Comparison of ENCODE assay signal across 12 cellular contexts in genomic region chr15:37095197-37095992, GRCh38. TPM values are rescaled to one million over a fixed set of nuclear protein-coding genes. Genes with fewer than 3 reads are reported as not detected.
DNase-seq lines count a peak whose midpoint lies in the region; ATAC-seq and TF ChIP-seq lines count a peak whose summit lies in the region.
"Had no signal": no experiment of that assay in that cellular context is flagged by ENCODE, and none has a peak within 500 bp of the region (broad histone marks: within the 10 kb centered on the region; RNA-seq: fewer than 3 reads in every experiment).

No MANE protein-coding gene starts in this region.

- peak overlapping the region; percentile 90 to 98 for H3K27ac ChIP-seq in coronary artery

- no peaks in the 10 kb centered on the region for H3K9me3 ChIP-seq in skeletal muscle satellite cell (replicated peaks; ENCODE audit: low read length)

- DNase-seq in HCEC 1CT = peak; percentile 43
- DNase-seq in coronary artery (ENCODE audit: low spot score) = no peak
- DNase-seq in islet precursor cell = peak; percentile 75
- no peak for DNase-seq in stimulated activated CD4-positive, alpha-beta T cell treated with anti-CD3 and anti-CD28 coated beads, Interleukin-2, amount 100 ng/mL, for 24 hours
- DNase-seq in NCI-H2227 (lab: John Stamatoyannopoulos, UW; ENCODE audit: unreplicated experiment) = no peak
- no peak for DNase-seq in NK-92 (lab: John Stamatoyannopoulos, UW; ENCODE audit: unreplicated experiment)
- DNase-seq: activated naive CD4-positive, alpha-beta T cell; DMS 273 treated with DMSO at 0.1 percent for 48 hours; NCI-H345; stimulated activated CD4-positive, alpha-beta T cell treated with anti-CD3 and anti-CD28 coated beads, Interleukin-4, amount 100 ng/mL, for 1 hour had no signal

- H3K4me3 ChIP-seq in coronary artery (peak overlapping the region; percentile 93), skeletal muscle satellite cell (ENCODE audit: low read length) (no peak overlapping the region)

- no peak for ATAC-seq in GM21367 (IDR thresholded peaks at IDR 0.05; ENCODE audit: unreplicated experiment)

- TF ChIP-seq CTCF in coronary artery (IDR thresholded peaks at IDR 0.05) = no peak

- H3K36me3 ChIP-seq in skeletal muscle satellite cell (ENCODE audit: insufficient read depth, low read length) = no peaks in the 10 kb centered on the region

- H3K4me2 ChIP-seq in skeletal muscle satellite cell (ENCODE audit: low read length) = peak overlapping the region; percentile 66

- H3K4me1 ChIP-seq in skeletal muscle satellite cell (ENCODE audit: control insufficient read depth, insufficient read depth, low read length) = peaks cover 2% of the 10 kb centered on the region

- H3K27me3 ChIP-seq in skeletal muscle satellite cell (ENCODE audit: control insufficient read depth, insufficient read depth, low read length) = peaks cover 33% of the 10 kb centered on the region

- H3K9ac ChIP-seq in skeletal muscle satellite cell (ENCODE audit: low read depth, low read length) = no peak overlapping the region

RNA-seq across cellular contexts. Expression of gene MEIS2, which starts 5.0 kb away (rescaled TPM):
- total RNA-seq in skeletal muscle satellite cell (2012; rRNA removed) = 29.1 and 34.7 TPM in 2 replicates

Comparison
In these comparisons a context has a peak if more than half of its experiments do, and no peak if none do; other contexts are left out.
1. DNase-seq: peak in HCEC 1CT (single experiment) and islet precursor cell (single experiment); none in coronary artery (single experiment), stimulated activated CD4-positive, alpha-beta T cell treated with anti-CD3 and anti-CD28 coated beads, Interleukin-2, amount 100 ng/mL, for 24 hours (0 of 2), NCI-H2227 (single experiment) and NK-92 (single experiment).